ENCODE assay signal across 11 cellular contexts in the genomic region with DNA sequence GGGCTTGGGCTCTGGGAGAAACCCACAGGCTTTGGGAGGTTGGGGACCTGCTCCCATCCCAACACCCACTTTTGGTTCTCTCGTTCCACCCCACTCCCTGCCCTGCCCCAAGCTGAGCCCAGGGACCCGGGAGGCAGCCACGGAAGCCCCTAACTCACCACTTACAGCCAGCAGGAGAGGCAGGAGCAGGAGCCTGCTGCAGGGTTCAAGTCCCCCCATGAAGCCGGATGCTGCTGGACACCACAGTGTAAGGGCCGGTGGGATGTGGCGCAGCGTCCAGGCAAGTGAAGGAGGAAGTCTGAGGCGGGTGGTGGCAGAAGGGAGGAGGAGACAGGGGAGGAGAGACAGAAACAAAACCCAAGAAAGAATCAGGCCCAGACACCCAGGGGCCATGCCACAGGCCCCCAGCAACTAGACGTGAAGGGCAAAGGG. TPM values are rescaled to one million over a fixed set of nuclear protein-coding genes. Genes with fewer than 3 reads are reported as not detected.
DNase-seq lines count a peak whose midpoint lies in the region; ATAC-seq lines count a peak whose summit lies in the region.
"Had no signal": no experiment of that assay in that cellular context is flagged by ENCODE, and none has a peak within 500 bp of the region (broad histone marks: within the 10 kb centered on the region; RNA-seq: fewer than 3 reads in every experiment).

A gene (minus strand): TSS at position 286 of the 432 bp plus-strand sequence. CDS start 67 bp downstream, at position 219.

- DNase-seq in GF-D8 (lab: John Stamatoyannopoulos, UW) (peak; percentile 23), SKM-1 (lab: John Stamatoyannopoulos, UW; ENCODE audit: unreplicated experiment) (peak; percentile 31), cardiac septum (ENCODE audit: low spot score) (peak; percentile 84), posterior vena cava (ENCODE audit: low spot score) (peak; percentile 87), dermis blood vessel endothelial cell (no peak)
- no peak for DNase-seq in stimulated activated CD4-positive, alpha-beta T cell treated with anti-CD3 and anti-CD28 coated beads, Interleukin-2, amount 100 ng/mL, for 48 hours
- DNase-seq: SIG-M5 had no signal

- ATAC-seq in GM21786 (IDR thresholded peaks at IDR 0.05; ENCODE audit: unreplicated experiment) = no peak
- no peak for ATAC-seq in HG02623 (IDR thresholded peaks at IDR 0.05; ENCODE audit: unreplicated experiment)

- intact Hi-C loops in cardiac septum (cut with DNase I) (no loop called here), posterior vena cava (cut with DNase I) (no loop called here)

RNA-seq across cellular contexts. Expression of the gene that starts here (rescaled TPM):
- 16.9 TPM for total RNA-seq in cardiac septum
- total RNA-seq in posterior vena cava = 10 to 100 TPM; 58.8 to 96.5 TPM
- total RNA-seq in dermis blood vessel endothelial cell = not detected in 2 replicates
- total RNA-seq: Daoy, LHCN-M2 had no signal

Comparison
In these comparisons a context has a peak if more than half of its experiments do, and no peak if none do; other contexts are left out.
1. RNA of the gene that starts here (total RNA-seq): 58.8 to 96.5 TPM in posterior vena cava and 16.9 TPM in cardiac septum (single experiment); not detected in dermis blood vessel endothelial cell; every median in the first group is over 10 times any median in the second.
2. DNase-seq: peak in GF-D8 (single experiment), SKM-1 (single experiment), cardiac septum (single experiment) and posterior vena cava (single experiment); none in stimulated activated CD4-positive, alpha-beta T cell treated with anti-CD3 and anti-CD28 coated beads, Interleukin-2, amount 100 ng/mL, for 48 hours (0 of 2) and dermis blood vessel endothelial cell (single experiment).